10 cellular contexts compared by ENCODE assay signal in genomic region chr17:48181653-48182052, GRCh38.
DNase-seq lines count a peak whose midpoint lies in the region; ATAC-seq, FAIRE-seq and TF ChIP-seq lines count a peak whose summit lies in the region.
"Had no signal": no experiment of that assay in that cellular context is flagged by ENCODE, and none has a peak within 500 bp of the region (broad histone marks: within the 10 kb centered on the region; RNA-seq: fewer than 3 reads in every experiment).

No MANE protein-coding gene starts in this region.

- ATAC-seq in GM19463 (IDR thresholded peaks at IDR 0.05; ENCODE audit: unreplicated experiment), result no peak

- H3K4me3 ChIP-seq in NB4 (ENCODE audit: low read depth, low read length), result no peak overlapping the region
- H3K4me3 ChIP-seq in bronchial epithelial cell (ENCODE audit: low read depth, low read length), result no peak overlapping the region

- H3K4me1 Mint-ChIP-seq in osteocyte (ENCODE audit: unreplicated experiment) (peaks cover 1% of the 10 kb centered on the region), immature natural killer cell (peaks cover 0 to 5% of the 10 kb centered on the region in 2 donors)

- H3K27me3 ChIP-seq in bronchial epithelial cell (ENCODE audit: control insufficient read depth, insufficient read depth, low read length), result peaks cover 13% of the 10 kb centered on the region

- H3K27me3 Mint-ChIP-seq in osteocyte (ENCODE audit: unreplicated experiment) (peaks cover 62% of the 10 kb centered on the region), immature natural killer cell (ENCODE audit: low read depth in 3 of 3) (no peaks in the 10 kb centered on the region)

- DNase-seq in DMS 273 (lab: John Stamatoyannopoulos, UW; ENCODE audit: unreplicated experiment) (peak; percentile 27), DMS 273 treated with DMSO at 0.1 percent for 48 hours (lab: John Stamatoyannopoulos, UW) (no peak), NB4 (ENCODE audit: low read depth) (peak; percentile 21), bronchial epithelial cell (ENCODE audit: low read depth) (peak; percentile 15), osteocyte (ENCODE audit: extremely low spot score, unreplicated experiment) (no peak), immature natural killer cell (no peak), NAMALWA (ENCODE audit: low spot score) (no peak)
- DNase-seq: GOT3 had no signal

- H3K27ac Mint-ChIP-seq in osteocyte (ENCODE audit: unreplicated experiment) (no peak overlapping the region), immature natural killer cell (peak overlapping the region in 1 of 6 donors; percentile 13)

- TF ChIP-seq CTCF in NB4 (IDR thresholded peaks at IDR 0.05; ENCODE audit: low read depth, low read length) (peak; percentile 7), bronchial epithelial cell (IDR thresholded peaks at IDR 0.05; ENCODE audit: insufficient read depth, low read length, severe bottlenecking) (peak; percentile 23), osteocyte (IDR thresholded peaks at IDR 0.05) (peak; percentile 53)

- FAIRE-seq in bronchial epithelial cell (lab: Jason Lieb, UNC), result no peak
- FAIRE-seq: A204.1 had no signal

- H3K36me3 ChIP-seq in bronchial epithelial cell (ENCODE audit: control insufficient read depth, insufficient read depth, low read length), result no peaks in the 10 kb centered on the region

- TF ChIP-seq POLR2A in NB4 (IDR thresholded peaks at IDR 0.05; ENCODE audit: extremely low read depth, insufficient read length), result no peak

- H3K4me3 Mint-ChIP-seq in osteocyte (ENCODE audit: unreplicated experiment) (no peak overlapping the region), immature natural killer cell (no peak overlapping the region)

- H3K36me3 Mint-ChIP-seq in osteocyte (ENCODE audit: unreplicated experiment) (no peaks in the 10 kb centered on the region), immature natural killer cell (peaks cover 19 to 76% (median 50%) of the 10 kb centered on the region in 3 donors)

- H3K9me3 Mint-ChIP-seq in osteocyte (ENCODE audit: unreplicated experiment), result no peaks in the 10 kb centered on the region
- no peaks in the 10 kb centered on the region for H3K9me3 Mint-ChIP-seq in immature natural killer cell

Comparison
In these comparisons a context has a peak if more than half of its experiments do, and no peak if none do; other contexts are left out.
1. DNase-seq: peak in DMS 273 (single experiment), NB4 (single experiment) and bronchial epithelial cell (single experiment); none in DMS 273 treated with DMSO at 0.1 percent for 48 hours (single experiment), osteocyte (single experiment), immature natural killer cell (0 of 3) and NAMALWA (single experiment).
2. Peak in every context shown above with its lines, with median percentiles within 50 percentile points of each other: CTCF ChIP-seq.